Comparison of ENCODE assay signal across 19 cellular contexts in genomic region chr6:168628732-168629245, GRCh38.
A peak's percentile ranks its signal among the peaks of the same experiment; 100 is the strongest.
DNase-seq lines count a peak whose midpoint lies in the region; ATAC-seq, FAIRE-seq and TF ChIP-seq lines count a peak whose summit lies in the region.
"Had no signal": no experiment of that assay in that cellular context is flagged by ENCODE, and none has a peak within 500 bp of the region (broad histone marks: within the 10 kb centered on the region; RNA-seq: fewer than 3 reads in every experiment).

No MANE protein-coding gene starts in this region.

- intact Hi-C loops in sigmoid colon (cut with DNase I): loop anchor here (5.0 to 10.0 kb wide), 2 partner anchors 51 to 256 kb away; no protein-coding TSS in a partner anchor
- intact Hi-C loops in uterus (cut with DNase I; ENCODE audit: low total_unique reads): no loop called here

- TF ChIP-seq POLR2A in gastroesophageal sphincter (IDR thresholded peaks at IDR 0.05) (no peak), sigmoid colon (IDR thresholded peaks at IDR 0.05) (no peak), uterus (IDR thresholded peaks at IDR 0.05) (no peak)

- no peaks in the 10 kb centered on the region for H3K9me3 ChIP-seq in gastroesophageal sphincter
- no peaks in the 10 kb centered on the region for H3K9me3 ChIP-seq in sigmoid colon
- H3K9me3 ChIP-seq in uterus: no peaks in the 10 kb centered on the region

- H3K27ac ChIP-seq in gastroesophageal sphincter (peak overlapping the region; percentile 4 to 73 (median 60)), sigmoid colon (peak overlapping the region in 3 of 4 donors; percentile 35 to 58 (median 46)), uterus (peak overlapping the region; percentile 64 to 67)
- H3K27ac ChIP-seq: BLaER1 treated with 17β-estradiol and CSF1 and Interleukin-3, amounts not matched to agents 10 nM and 100 nM; GM23248 had no signal

- 60 to 90% methylated on average over 2 of the region's 19 CpGs for WGBS in gastroesophageal sphincter (ENCODE audit: low coverage in 1 of 2), 2 donors
- WGBS in sigmoid colon, 2 donors: 93% methylated on average over 19 of the region's 19 CpGs

- no peak for ATAC-seq in gastroesophageal sphincter
- ATAC-seq: CD8-positive, alpha-beta T cell had no signal

- FAIRE-seq in bronchial epithelial cell (lab: Jason Lieb, UNC): peak; percentile 23
- FAIRE-seq: GM12891, GM19239, H54, HTR-8/SVneo had no signal

- H3K27me3 ChIP-seq in bronchial epithelial cell (ENCODE audit: control insufficient read depth, insufficient read depth, low read length) (no peaks in the 10 kb centered on the region), gastroesophageal sphincter (no peaks in the 10 kb centered on the region), sigmoid colon (no peaks in the 10 kb centered on the region), uterus (no peaks in the 10 kb centered on the region)
- H3K27me3 ChIP-seq: BLaER1 treated with 17β-estradiol and CSF1 and Interleukin-3, amounts not matched to agents 10 nM and 100 nM had no signal

- TF ChIP-seq CTCF in bronchial epithelial cell (IDR thresholded peaks at IDR 0.05; ENCODE audit: insufficient read depth, low read length, severe bottlenecking) (no peak), gastroesophageal sphincter (IDR thresholded peaks at IDR 0.05) (no peak), sigmoid colon (IDR thresholded peaks at IDR 0.05) (no peak), uterus (IDR thresholded peaks at IDR 0.05) (no peak)

- H3K4me1 ChIP-seq in gastroesophageal sphincter (peaks cover 0 to 37% (median 8%) of the 10 kb centered on the region in 3 donors), sigmoid colon (peaks cover 0 to 27% (median 18%) of the 10 kb centered on the region in 4 donors), uterus (no peaks in the 10 kb centered on the region)
- H3K4me1 ChIP-seq: BLaER1 treated with 17β-estradiol and CSF1 and Interleukin-3, amounts not matched to agents 10 nM and 100 nM had no signal

- H3K36me3 ChIP-seq in bronchial epithelial cell (ENCODE audit: control insufficient read depth, insufficient read depth, low read length) (no peaks in the 10 kb centered on the region), gastroesophageal sphincter (peaks cover 0 to 6% of the 10 kb centered on the region in 2 donors), sigmoid colon (no peaks in the 10 kb centered on the region), uterus (no peaks in the 10 kb centered on the region)
- H3K36me3 ChIP-seq: BLaER1 treated with 17β-estradiol and CSF1 and Interleukin-3, amounts not matched to agents 10 nM and 100 nM had no signal

- TF ChIP-seq EP300 in gastroesophageal sphincter (IDR thresholded peaks at IDR 0.05) (no peak), sigmoid colon (IDR thresholded peaks at IDR 0.05) (no peak)

- DNase-seq in bronchial epithelial cell (ENCODE audit: low read depth): no peak
- DNase-seq in sigmoid colon: peak; percentile 57
- DNase-seq in uterus: no peak
- no peak for DNase-seq in activated naive CD4-positive, alpha-beta T cell treated with Interleukin-2 at 50 U/mL for 16 hours
- no peak for DNase-seq in kidney glomerular epithelial cell (lab: John Stamatoyannopoulos, UW)
- no peak for DNase-seq in NCI-H2171 treated with DMSO at 0.1 percent for 48 hours (lab: John Stamatoyannopoulos, UW)
- DNase-seq: CD8-positive, alpha-beta T cell; DMS 273 treated with DMSO at 0.1 percent for 48 hours; DMS53; DND-41; EL; GM23248; HCEC 1CT had no signal

- no peak overlapping the region for H3K4me3 ChIP-seq in bronchial epithelial cell (ENCODE audit: low read depth, low read length)
- H3K4me3 ChIP-seq in gastroesophageal sphincter: no peak overlapping the region
- no peak overlapping the region for H3K4me3 ChIP-seq in sigmoid colon
- H3K4me3 ChIP-seq in uterus: no peak overlapping the region
- H3K4me3 ChIP-seq: BLaER1 treated with 17β-estradiol and CSF1 and Interleukin-3, amounts not matched to agents 10 nM and 100 nM; GM23248 had no signal
